Comparison of ENCODE assay signal across 19 cellular contexts in genomic region chr13:59201836-59202235, GRCh38.
A peak's percentile ranks its signal among the peaks of the same experiment; 100 is the strongest.
DNase-seq lines count a peak whose midpoint lies in the region; ATAC-seq and TF ChIP-seq lines count a peak whose summit lies in the region.
"Had no signal": no experiment of that assay in that cellular context is flagged by ENCODE, and none has a peak within 500 bp of the region (broad histone marks: within the 10 kb centered on the region; RNA-seq: fewer than 3 reads in every experiment).

No MANE protein-coding gene starts in this region.

- no peak for TF ChIP-seq CTCF in BE2C (IDR thresholded peaks at IDR 0.05; ENCODE audit: low read depth, low read length)

- H2BK120ac ChIP-seq in neuronal stem cell (ENCODE audit: low read depth, low read length) = no peak overlapping the region

- H3K79me1 ChIP-seq in neuronal stem cell (ENCODE audit: low read depth, low read length) = no peaks in the 10 kb centered on the region

- H3K4me3 ChIP-seq in BE2C (ENCODE audit: low read depth, low read length) (no peak overlapping the region), neuronal stem cell (ENCODE audit: low read length in 2 of 2) (no peak overlapping the region)
- H3K4me3 ChIP-seq: BLaER1, GM23338, K562 had no signal

- no peak overlapping the region for H3K27ac ChIP-seq in neuronal stem cell (replicated peaks; ENCODE audit: low read length)
- H3K27ac ChIP-seq: BLaER1, HL-60 had no signal

- no peak overlapping the region for H4K8ac ChIP-seq in neuronal stem cell (ENCODE audit: low read depth, low read length)

- no peaks in the 10 kb centered on the region for H3K27me3 ChIP-seq in BE2C
- no peaks in the 10 kb centered on the region for H3K27me3 ChIP-seq in neuronal stem cell (ENCODE audit: control insufficient read depth in 3 of 3, insufficient read depth in 3 of 3, low read depth in 1 of 3, low read length in 3 of 3)
- H3K27me3 ChIP-seq: BLaER1 had no signal

- no peak overlapping the region for H3K18ac ChIP-seq in neuronal stem cell (ENCODE audit: low read length)

- H3K4ac ChIP-seq in neuronal stem cell (ENCODE audit: low read length) = no peak overlapping the region

- no peak overlapping the region for H2AK5ac ChIP-seq in neuronal stem cell (ENCODE audit: low read depth, low read length)

- no peak overlapping the region for H2BK15ac ChIP-seq in neuronal stem cell (ENCODE audit: low read length)

- peaks cover 2% of the 10 kb centered on the region; the same call in 1 of the 2 replicates for H3K4me1 ChIP-seq in BE2C
- no peaks in the 10 kb centered on the region for H3K4me1 ChIP-seq in neuronal stem cell (ENCODE audit: control insufficient read depth in 2 of 2, insufficient read depth in 1 of 2, low read depth in 1 of 2, low read length in 2 of 2)
- H3K4me1 ChIP-seq: BLaER1 had no signal

- H3K9ac ChIP-seq in neuronal stem cell (ENCODE audit: low read depth, low read length, poor library complexity) = no peak overlapping the region
- H3K9ac ChIP-seq: BLaER1 had no signal

- H2BK12ac ChIP-seq in neuronal stem cell (ENCODE audit: low read length) = no peak overlapping the region

- H3K23ac ChIP-seq in neuronal stem cell (ENCODE audit: low read depth, low read length, poor library complexity) = no peak overlapping the region

- WGBS in neuronal stem cell (ENCODE audit: extremely low coverage in 2 of 2, insufficient read length in 2 of 2, insufficient replicate concordance in 1 of 2), 2 donors = no CpG with 5 or more reads among the region's 2 CpGs

- no peak overlapping the region for H3K4me2 ChIP-seq in neuronal stem cell (ENCODE audit: insufficient read depth, low read length, poor library complexity, severe bottlenecking)
- H3K4me2 ChIP-seq: BLaER1, GM23338 had no signal

- H3K14ac ChIP-seq in neuronal stem cell (ENCODE audit: low read length) = no peak overlapping the region

- no peaks in the 10 kb centered on the region for H3K36me3 ChIP-seq in BE2C
- H3K36me3 ChIP-seq in neuronal stem cell (replicated peaks in 1 of 2; ENCODE audit: control insufficient read depth in 2 of 2, insufficient read depth in 2 of 2, low read length in 2 of 2) = no peaks in the 10 kb centered on the region
- H3K36me3 ChIP-seq: BLaER1 had no signal

- no peak overlapping the region for H2BK5ac ChIP-seq in neuronal stem cell (ENCODE audit: low read length)

- H4K91ac ChIP-seq in neuronal stem cell (ENCODE audit: low read depth, low read length, poor library complexity) = no peak overlapping the region

- ATAC-seq in GM19328 (IDR thresholded peaks at IDR 0.05; ENCODE audit: unreplicated experiment) (no peak), GM21723 (IDR thresholded peaks at IDR 0.05; ENCODE audit: unreplicated experiment) (no peak)
- ATAC-seq: GM23338, K562 had no signal

- H3K9me3 ChIP-seq in BE2C (no peaks in the 10 kb centered on the region), neuronal stem cell (replicated peaks in 1 of 2; ENCODE audit: control insufficient read depth in 2 of 2, insufficient read depth in 1 of 2, low read depth in 1 of 2, low read length in 2 of 2) (peaks cover 0 to 1% of the 10 kb centered on the region in 2 donors)
- H3K9me3 ChIP-seq: BLaER1 had no signal

- H2AFZ ChIP-seq in neuronal stem cell (ENCODE audit: low read length) = peak overlapping the region; percentile 7
- H2AFZ ChIP-seq: GM23338 had no signal

- DNase-seq in BE2C = peak; percentile 12
- peak; percentile 6 for DNase-seq in HT1080 (ENCODE audit: low read depth)
- peak; percentile 63 for DNase-seq in islet precursor cell
- no peak for DNase-seq in neuronal stem cell (ENCODE audit: low spot score)
- DNase-seq in stimulated activated CD4-positive, alpha-beta T cell treated with anti-CD3 and anti-CD28 coated beads, Interleukin-4, amount 100 ng/mL, for 24 hours = no peak
- no peak for DNase-seq in hepatic stellate cell (ENCODE audit: low spot score)
- DNase-seq: AML-193; CD4-positive, alpha-beta memory T cell; DMS153; DMS79; GDM1; HCEC 1CT; IMR-90 had no signal

Comparison
In these comparisons a context has a peak if more than half of its experiments do, and no peak if none do; other contexts are left out.
1. DNase-seq: peak in BE2C (single experiment), HT1080 (single experiment) and islet precursor cell (single experiment); none in neuronal stem cell (single experiment), stimulated activated CD4-positive, alpha-beta T cell treated with anti-CD3 and anti-CD28 coated beads, Interleukin-4, amount 100 ng/mL, for 24 hours (single experiment) and hepatic stellate cell (single experiment).